ENCODE assay signal across 14 cellular contexts in the genomic region with DNA sequence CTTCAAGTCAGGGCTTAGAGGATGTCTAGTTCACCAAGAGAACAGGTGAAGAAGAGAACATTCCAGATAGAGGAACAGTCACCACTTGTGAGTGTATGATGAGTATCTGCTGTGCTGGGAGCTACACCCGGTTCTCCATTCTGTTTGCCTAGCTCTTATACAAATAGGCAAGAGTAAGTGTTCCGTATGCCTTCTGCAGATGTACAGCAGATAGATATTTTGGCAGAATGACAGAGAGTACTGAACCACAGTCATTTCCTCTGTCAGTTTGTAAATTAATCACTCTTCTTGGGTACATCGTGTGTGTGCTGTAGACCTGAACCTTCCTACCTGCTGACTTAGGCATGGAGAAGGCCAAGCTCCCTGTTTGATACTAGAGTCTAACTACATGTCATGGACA.
DNase-seq lines count a peak whose midpoint lies in the region; ATAC-seq, FAIRE-seq and TF ChIP-seq lines count a peak whose summit lies in the region.
"Had no signal": no experiment of that assay in that cellular context is flagged by ENCODE, and none has a peak within 500 bp of the region (broad histone marks: within the 10 kb centered on the region; RNA-seq: fewer than 3 reads in every experiment).

No MANE protein-coding gene starts in this region.

- ATAC-seq in GM18502 (IDR thresholded peaks at IDR 0.05; ENCODE audit: poor library complexity, unreplicated experiment) = peak; percentile 86
- peak; percentile 80 for ATAC-seq in GM21381 (IDR thresholded peaks at IDR 0.05; ENCODE audit: unreplicated experiment)
- ATAC-seq in GM18517 (IDR thresholded peaks at IDR 0.05; ENCODE audit: unreplicated experiment) = no peak
- ATAC-seq: stimulated activated memory B cell treated with anti-CD40 and anti-IgM and Interleukin-4, amounts not matched to agents 10 μg/mL and 1 μg/mL and 100 μg/mL, for 72 hours had no signal

- H3K4me3 ChIP-seq in Jurkat, Clone E6-1 (ENCODE audit: low read length) = no peak overlapping the region
- no peak overlapping the region for H3K4me3 ChIP-seq in bronchial epithelial cell (ENCODE audit: low read depth, low read length)
- H3K4me3 ChIP-seq in right atrium auricular region = no peak overlapping the region
- H3K4me3 ChIP-seq: dorsolateral prefrontal cortex, MG63, skin epidermis had no signal

- TF ChIP-seq CTCF in bronchial epithelial cell (IDR thresholded peaks at IDR 0.05; ENCODE audit: insufficient read depth, low read length, severe bottlenecking) = no peak
- no peak for TF ChIP-seq CTCF in right atrium auricular region (IDR thresholded peaks at IDR 0.05)

- peak; percentile 77 for DNase-seq in Jurkat, Clone E6-1 (ENCODE audit: low read depth, low spot score)
- peak; percentile 60 for DNase-seq in bronchial epithelial cell (ENCODE audit: low read depth)
- no peak for DNase-seq in effector CD8-positive, alpha-beta T cell (lab: John Stamatoyannopoulos, UW)
- no peak for DNase-seq in right atrium auricular region (ENCODE audit: low spot score)
- no peak for DNase-seq in C1 segment of cervical spinal cord (lab: John Stamatoyannopoulos, UW)
- DNase-seq: activated CD4-positive, alpha-beta T cell treated with anti-CD3 and anti-CD28 coated beads for 4 hours; Calu3; dorsolateral prefrontal cortex; MG63 had no signal

- H3K36me3 ChIP-seq in bronchial epithelial cell (ENCODE audit: control insufficient read depth, insufficient read depth, low read length) (no peaks in the 10 kb centered on the region), right atrium auricular region (peaks cover 19% of the 10 kb centered on the region)
- H3K36me3 ChIP-seq: MG63 had no signal

- FAIRE-seq in bronchial epithelial cell (lab: Jason Lieb, UNC) = no peak

- no peaks in the 10 kb centered on the region for H3K27me3 ChIP-seq in bronchial epithelial cell (ENCODE audit: control insufficient read depth, insufficient read depth, low read length)
- no peaks in the 10 kb centered on the region for H3K27me3 ChIP-seq in right atrium auricular region
- H3K27me3 ChIP-seq: dorsolateral prefrontal cortex had no signal

- H3K27ac ChIP-seq in right atrium auricular region = no peak overlapping the region
- H3K27ac ChIP-seq: dorsolateral prefrontal cortex, skin epidermis had no signal

- no peaks in the 10 kb centered on the region for H3K9me3 ChIP-seq in right atrium auricular region
- H3K9me3 ChIP-seq: MG63 had no signal

- H3K4me1 ChIP-seq in right atrium auricular region = no peaks in the 10 kb centered on the region

Comparison
In these comparisons a context has a peak if more than half of its experiments do, and no peak if none do; other contexts are left out.
1. DNase-seq: peak in Jurkat, Clone E6-1 (single experiment) and bronchial epithelial cell (single experiment); none in effector CD8-positive, alpha-beta T cell (single experiment), right atrium auricular region (single experiment) and C1 segment of cervical spinal cord (0 of 14).